Comparison of ENCODE assay signal across 8 cellular contexts in genomic region chrX:20265726-20266681, GRCh38. TPM values are rescaled to one million over a fixed set of nuclear protein-coding genes. Genes with fewer than 3 reads are reported as not detected.
DNase-seq lines count a peak whose midpoint lies in the region; ATAC-seq, FAIRE-seq and TF ChIP-seq lines count a peak whose summit lies in the region.

No MANE protein-coding gene starts in this region.

- no peak for TF ChIP-seq CTCF in bronchial epithelial cell (IDR thresholded peaks at IDR 0.05; ENCODE audit: insufficient read depth, low read length, severe bottlenecking)
- no peak for TF ChIP-seq CTCF in kidney (IDR thresholded peaks at IDR 0.05; ENCODE audit: borderline replicate concordance, extremely low read depth, insufficient read depth)

- no peak for FAIRE-seq in bronchial epithelial cell (lab: Jason Lieb, UNC)
- FAIRE-seq in kidney (lab: Jason Lieb, UNC): no peak

- ATAC-seq in GM18511 (IDR thresholded peaks at IDR 0.05; ENCODE audit: unreplicated experiment) (peak; percentile 16), HG03139 (IDR thresholded peaks at IDR 0.05; ENCODE audit: unreplicated experiment) (peak; percentile 14)

- H3K4me3 ChIP-seq in bronchial epithelial cell (ENCODE audit: low read depth, low read length) (peak overlapping the region; percentile 66), kidney (ENCODE audit: low read length in 2 of 2) (peak overlapping the region; percentile 67 to 77)

- intact Hi-C loops in kidney (cut with DNase I): no loop called here

- peak overlapping the region; percentile 77 to 80 for H3K9ac ChIP-seq in kidney (ENCODE audit: low read length in 2 of 2)

- DNase-seq in A172 (ENCODE audit: low spot score) (peak; percentile 26), T-helper 22 cell (ENCODE audit: low read depth) (peak; percentile 13), bronchial epithelial cell (ENCODE audit: low read depth) (no peak), kidney (peak; percentile 83), DMS153 treated with DMSO at 0.1 percent for 48 hours (lab: John Stamatoyannopoulos, UW; ENCODE audit: unreplicated experiment) (no peak)
- DNase-seq in stimulated activated CD8-positive, alpha-beta memory T cell treated with anti-CD3 and anti-CD28 coated beads, Interleukin-15, amount 100 ng/mL, for 24 hours (ENCODE audit: low read depth): peak; percentile 6

- H3K27ac ChIP-seq in kidney (ENCODE audit: low read depth in 2 of 2, low read length in 2 of 2): peak overlapping the region; percentile 51 to 60

- H3K27me3 ChIP-seq in bronchial epithelial cell (ENCODE audit: control insufficient read depth, insufficient read depth, low read length): no peaks in the 10 kb centered on the region

- no peaks in the 10 kb centered on the region for H3K36me3 ChIP-seq in bronchial epithelial cell (ENCODE audit: control insufficient read depth, insufficient read depth, low read length)
- H3K36me3 ChIP-seq in kidney (ENCODE audit: control insufficient read depth in 1 of 2, insufficient read depth in 2 of 2, low read length in 2 of 2): no peaks in the 10 kb centered on the region

- no peaks in the 10 kb centered on the region for H3K9me3 ChIP-seq in kidney (ENCODE audit: control insufficient read depth in 1 of 2, low read length in 2 of 2)

- H3K4me1 ChIP-seq in kidney (ENCODE audit: control insufficient read depth in 1 of 2, insufficient read depth in 1 of 2, low read depth in 1 of 2, low read length in 2 of 2): no peaks in the 10 kb centered on the region

RNA-seq across cellular contexts. Expression of gene RPS6KA3, which starts 0.7 kb away (rescaled TPM):
- 56.4 and 62.5 TPM in 2 replicates for total RNA-seq in A172 (2014; rRNA removed; shearing (Covaris generic))
- total RNA-seq in bronchial epithelial cell (49.5 and 68.4 TPM in 2 replicates), kidney (42.8 TPM)
- 9.9 TPM for polyA plus RNA-seq in kidney (ENCODE audit: insufficient read depth, low read depth, low replicate concordance)

Comparison
In these comparisons a context has a peak if more than half of its experiments do, and no peak if none do; other contexts are left out.
1. DNase-seq: peak in A172 (single experiment), T-helper 22 cell (single experiment), kidney (single experiment) and stimulated activated CD8-positive, alpha-beta memory T cell treated with anti-CD3 and anti-CD28 coated beads, Interleukin-15, amount 100 ng/mL, for 24 hours (single experiment); none in bronchial epithelial cell (single experiment) and DMS153 treated with DMSO at 0.1 percent for 48 hours (single experiment).